22 cellular contexts compared by ENCODE assay signal in the genomic region with DNA sequence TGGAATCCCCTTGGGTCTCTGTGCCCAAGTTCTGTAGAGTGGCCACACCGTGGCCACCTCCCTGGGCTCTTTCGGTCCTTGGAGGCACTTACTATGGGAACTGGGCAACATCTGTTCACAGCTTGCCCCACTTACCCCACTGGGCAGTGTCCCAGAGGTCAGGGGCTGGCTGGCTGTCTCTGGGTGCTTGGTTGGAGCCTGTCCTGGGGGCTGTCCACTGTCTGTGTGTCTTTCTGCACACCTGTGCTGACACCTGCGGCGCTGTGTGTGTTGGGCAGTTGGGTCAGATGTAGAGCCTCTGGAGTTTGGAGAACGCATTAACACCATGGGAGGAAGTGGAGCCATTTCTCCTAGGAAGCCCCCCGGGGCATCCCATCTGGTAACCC. TPM values are rescaled to one million over a fixed set of nuclear protein-coding genes. Genes with fewer than 3 reads are reported as not detected.
A peak's percentile ranks its signal among the peaks of the same experiment; 100 is the strongest.
DNase-seq lines count a peak whose midpoint lies in the region; ATAC-seq and TF ChIP-seq lines count a peak whose summit lies in the region.
"Had no signal": no experiment of that assay in that cellular context is flagged by ENCODE, and none has a peak within 500 bp of the region (broad histone marks: within the 10 kb centered on the region; RNA-seq: fewer than 3 reads in every experiment).

No MANE protein-coding gene starts in this region.

- no peak overlapping the region for H4K12ac ChIP-seq in trophoblast cell (ENCODE audit: low read depth, low read length)

- H3K4me3 Mint-ChIP-seq in T-helper 2 cell treated with Interferon-gamma antibody and Interleukin-4, amounts not matched to agents 5 μg/mL and 100 μg/mL, for 36 hours, result peak overlapping the region; percentile 53
- H3K4me3 Mint-ChIP-seq in H9 (peak overlapping the region; percentile 45 to 75; a peak in 4 of 5 replicates), endodermal cell (peak overlapping the region; percentile 64)

- H2BK12ac ChIP-seq in H9 (ENCODE audit: insufficient read length, low read depth, low read length), result no peak overlapping the region
- peak overlapping the region; percentile 92 for H2BK12ac ChIP-seq in trophoblast cell (ENCODE audit: low read length)

- no peak overlapping the region for H3T11ph ChIP-seq in H9 (ENCODE audit: low read length)

- H3K23ac ChIP-seq in H9 (ENCODE audit: insufficient read length, low read depth, low read length) (no peak overlapping the region), trophoblast cell (ENCODE audit: low read length) (no peak overlapping the region)

- ATAC-seq in HG03139 (IDR thresholded peaks at IDR 0.05; ENCODE audit: unreplicated experiment), result no peak
- ATAC-seq: Panc1; stimulated activated memory B cell treated with anti-CD40 and anti-IgM and Interleukin-4, amounts not matched to agents 10 μg/mL and 1 μg/mL and 100 μg/mL, for 72 hours had no signal

- TF ChIP-seq CTCF in H9 (conservative IDR thresholded peaks at IDR 0.05) (no peak), endodermal cell (conservative IDR thresholded peaks at IDR 0.05) (no peak)

- no peak overlapping the region for H2BK15ac ChIP-seq in H9 (ENCODE audit: low read depth, low read length)

- H3K79me2 ChIP-seq in H9 (ENCODE audit: insufficient read depth, low read length) (no peaks in the 10 kb centered on the region), trophoblast cell (ENCODE audit: control insufficient read depth, insufficient read depth, low read length, poor library complexity) (peaks cover 15% of the 10 kb centered on the region)
- H3K79me2 ChIP-seq: hepatocyte, parathyroid adenoma had no signal

- no peak overlapping the region for H2BK120ac ChIP-seq in H9 (ENCODE audit: low read depth, low read length, poor library complexity, severe bottlenecking)
- H2BK120ac ChIP-seq in trophoblast cell (ENCODE audit: insufficient read depth, low read length, poor library complexity), result peak overlapping the region; percentile 14

- peaks cover 60% of the 10 kb centered on the region for H3K27me3 Mint-ChIP-seq in T-helper 2 cell treated with Interferon-gamma antibody and Interleukin-4, amounts not matched to agents 5 μg/mL and 100 μg/mL, for 36 hours (ENCODE audit: low read depth)
- H3K27me3 Mint-ChIP-seq in H9 (ENCODE audit: low read depth), result peaks cover 69% of the 10 kb centered on the region
- peaks cover 72% of the 10 kb centered on the region for H3K27me3 Mint-ChIP-seq in endodermal cell (ENCODE audit: insufficient read depth)

- H2AFZ ChIP-seq in H9 (ENCODE audit: low read length), result no peak overlapping the region
- H2AFZ ChIP-seq in trophoblast cell (ENCODE audit: insufficient read depth, low read length, poor library complexity), result no peak overlapping the region
- H2AFZ ChIP-seq: hepatocyte, parathyroid adenoma had no signal

- H3K27ac Mint-ChIP-seq in T-helper 2 cell treated with Interferon-gamma antibody and Interleukin-4, amounts not matched to agents 5 μg/mL and 100 μg/mL, for 36 hours, result no peak overlapping the region
- H3K27ac Mint-ChIP-seq in H9 (no peak overlapping the region), endodermal cell (no peak overlapping the region)
- H3K27ac Mint-ChIP-seq: stimulated activated memory B cell treated with anti-CD40 and anti-IgM and Interleukin-4, amounts not matched to agents 10 μg/mL and 1 μg/mL and 100 μg/mL, for 72 hours had no signal

- H3K9me3 Mint-ChIP-seq in T-helper 2 cell treated with Interferon-gamma antibody and Interleukin-4, amounts not matched to agents 5 μg/mL and 100 μg/mL, for 36 hours, result no peaks in the 10 kb centered on the region
- H3K9me3 Mint-ChIP-seq in H9 (no peaks in the 10 kb centered on the region; a peak in 2 of 5 replicates), endodermal cell (no peaks in the 10 kb centered on the region)
- H3K9me3 Mint-ChIP-seq: stimulated activated memory B cell treated with anti-CD40 and anti-IgM and Interleukin-4, amounts not matched to agents 10 μg/mL and 1 μg/mL and 100 μg/mL, for 72 hours had no signal

- H4K5ac ChIP-seq in H9 (ENCODE audit: insufficient read length, low read depth, low read length), result no peak overlapping the region

- H3K9me3 ChIP-seq in H9 (ENCODE audit: control insufficient read depth, low read depth, low read length) (no peaks in the 10 kb centered on the region), endodermal cell (ENCODE audit: control insufficient read depth, low read length) (no peaks in the 10 kb centered on the region), trophoblast cell (ENCODE audit: insufficient read depth, low read depth, low read length) (peaks cover 3% of the 10 kb centered on the region)

- no peak overlapping the region for H2BK20ac ChIP-seq in H9 (ENCODE audit: low read depth, low read length, poor library complexity, severe bottlenecking)

- H3K4me2 ChIP-seq in H9 (ENCODE audit: insufficient read depth, insufficient read length, low read length) (no peak overlapping the region), trophoblast cell (ENCODE audit: low read length) (no peak overlapping the region)

- H4K91ac ChIP-seq in H9 (ENCODE audit: insufficient read length, low read depth, low read length), result no peak overlapping the region
- peak overlapping the region; percentile 45 for H4K91ac ChIP-seq in trophoblast cell (ENCODE audit: low read depth, low read length)

- H3K56ac ChIP-seq in H9 (ENCODE audit: insufficient read length, low read depth, low read length), result no peak overlapping the region

- H3K4ac ChIP-seq in H9 (ENCODE audit: low read depth, low read length), result no peak overlapping the region
- H3K4ac ChIP-seq in trophoblast cell (ENCODE audit: low read depth, low read length), result no peak overlapping the region

- H2AK5ac ChIP-seq in H9 (ENCODE audit: insufficient read length, low read length) (no peak overlapping the region), trophoblast cell (ENCODE audit: low read length) (peak overlapping the region; percentile 71)

- H3K4me3 ChIP-seq in endodermal cell (ENCODE audit: low read length), result no peak overlapping the region
- H3K4me3 ChIP-seq in trophoblast cell (ENCODE audit: low read depth, low read length), result no peak overlapping the region
- H3K4me3 ChIP-seq: hepatocyte had no signal

- no peaks in the 10 kb centered on the region for H3K4me1 ChIP-seq in H9 (ENCODE audit: insufficient read depth, low read length)
- H3K4me1 ChIP-seq in endodermal cell (ENCODE audit: control insufficient read depth, insufficient read depth, low read length), result peaks cover 4% of the 10 kb centered on the region
- peaks cover 25 to 35% of the 10 kb centered on the region in 2 experiments for H3K4me1 ChIP-seq in trophoblast cell (ENCODE audit: control insufficient read depth in 1 of 2, insufficient read depth in 2 of 2, low read length in 2 of 2)
- H3K4me1 ChIP-seq: parathyroid adenoma had no signal

- H3K14ac ChIP-seq in H9 (ENCODE audit: insufficient read depth, low read length), result no peak overlapping the region
- H3K14ac ChIP-seq in trophoblast cell (ENCODE audit: low read length), result peak overlapping the region; percentile 25

- H3K9ac ChIP-seq in H9 (ENCODE audit: extremely low read depth, insufficient read length, low read length) (no peak overlapping the region), endodermal cell (ENCODE audit: extremely low read depth, low read length, poor library complexity, severe bottlenecking) (no peak overlapping the region), trophoblast cell (ENCODE audit: low read length) (no peak overlapping the region)
- H3K9ac ChIP-seq: parathyroid adenoma had no signal

- H3K4me1 Mint-ChIP-seq in T-helper 2 cell treated with Interferon-gamma antibody and Interleukin-4, amounts not matched to agents 5 μg/mL and 100 μg/mL, for 36 hours (ENCODE audit: low read depth), result peaks cover 1% of the 10 kb centered on the region
- peaks cover 6 to 13% of the 10 kb centered on the region in 2 experiments for H3K4me1 Mint-ChIP-seq in H9
- no peaks in the 10 kb centered on the region for H3K4me1 Mint-ChIP-seq in endodermal cell

- no CpG with 5 or more reads among the region's 6 CpGs for WGBS in H9 (ENCODE audit: extremely low coverage, insufficient read length, low lambda C conversion rate)
- 71 to 80% methylated on average over 4 to 6 of the region's 6 CpGs for WGBS in endodermal cell (ENCODE audit: insufficient coverage in 1 of 2, insufficient read length in 1 of 2), 2 experiments
- no CpG with 5 or more reads among the region's 6 CpGs for WGBS in trophoblast cell (ENCODE audit: extremely low coverage, insufficient coverage, insufficient read length)

- H3K79me1 ChIP-seq in H9 (ENCODE audit: insufficient read depth, low read depth, low read length, poor library complexity, severe bottlenecking), result no peaks in the 10 kb centered on the region
- H3K79me1 ChIP-seq in trophoblast cell (ENCODE audit: low read length), result peaks cover 19% of the 10 kb centered on the region

- H3K27me3 ChIP-seq in H9 (ENCODE audit: insufficient read depth, low read length), result peaks cover 22% of the 10 kb centered on the region; the same call in 1 of the 2 replicates
- peaks cover 58% of the 10 kb centered on the region for H3K27me3 ChIP-seq in endodermal cell (ENCODE audit: control insufficient read depth, insufficient read depth, low read length, poor library complexity, severe bottlenecking)
- no peaks in the 10 kb centered on the region for H3K27me3 ChIP-seq in trophoblast cell (ENCODE audit: insufficient read depth, low read length)
- H3K27me3 ChIP-seq: hepatocyte had no signal

- no peaks in the 10 kb centered on the region for H4K20me1 ChIP-seq in H9 (ENCODE audit: control insufficient read depth, insufficient read depth, insufficient read length)

- H3K36me3 ChIP-seq in endodermal cell (ENCODE audit: control insufficient read depth, insufficient read depth, low read length), result no peaks in the 10 kb centered on the region
- H3K36me3 ChIP-seq in trophoblast cell (ENCODE audit: control insufficient read depth in 1 of 2, insufficient read depth in 2 of 2, low read length in 2 of 2), result peaks cover 3 to 4% of the 10 kb centered on the region in 2 experiments

- H3K18ac ChIP-seq in H9 (ENCODE audit: insufficient read length, low read depth, low read length), result no peak overlapping the region
- H3K18ac ChIP-seq in trophoblast cell (ENCODE audit: low read length), result peak overlapping the region; percentile 39

- no peak overlapping the region for H4K8ac ChIP-seq in H9 (replicated peaks; ENCODE audit: insufficient read length, low read depth, low read length)
- H4K8ac ChIP-seq in trophoblast cell (ENCODE audit: low read depth, low read length), result no peak overlapping the region

- DNase-seq in T-helper 2 cell treated with Interferon-gamma antibody and Interleukin-4, amounts not matched to agents 5 μg/mL and 100 μg/mL, for 36 hours (ENCODE audit: low spot score), result no peak
- DNase-seq in T-helper 2 cell (no peak), H9 (no peak), endodermal cell (no peak), trophoblast cell (no peak), OCI-M2 (lab: John Stamatoyannopoulos, UW; ENCODE audit: unreplicated experiment) (no peak)
- no peak for DNase-seq in stimulated activated CD4-positive, alpha-beta T cell treated with anti-CD3 and anti-CD28 coated beads, Interleukin-4, amount 100 ng/mL, for 24 hours
- DNase-seq: activated naive CD4-positive, alpha-beta T cell treated with anti-CD3 and anti-CD28 coated beads, Interleukin-2, amount 50 U/mL, for 16 hours; DND-41; midbrain; NCI-H2081 had no signal

- H3K36me3 Mint-ChIP-seq in T-helper 2 cell treated with Interferon-gamma antibody and Interleukin-4, amounts not matched to agents 5 μg/mL and 100 μg/mL, for 36 hours (ENCODE audit: low read depth), result peaks cover 1% of the 10 kb centered on the region
- no peaks in the 10 kb centered on the region; a peak in 1 of 7 replicates for H3K36me3 Mint-ChIP-seq in H9 (ENCODE audit: insufficient read depth in 1 of 3, low read depth in 3 of 3)
- H3K36me3 Mint-ChIP-seq in endodermal cell (ENCODE audit: low read depth), result no peaks in the 10 kb centered on the region
- H3K36me3 Mint-ChIP-seq: stimulated activated memory B cell treated with anti-CD40 and anti-IgM and Interleukin-4, amounts not matched to agents 10 μg/mL and 1 μg/mL and 100 μg/mL, for 72 hours had no signal

- H3K27ac ChIP-seq in H9 (ENCODE audit: insufficient read length, low read depth, low read length) (no peak overlapping the region), endodermal cell (ENCODE audit: low read depth, low read length) (no peak overlapping the region), trophoblast cell (ENCODE audit: low read depth, low read length) (no peak overlapping the region)
- H3K27ac ChIP-seq: hepatocyte, parathyroid adenoma had no signal

- peaks cover 8% of the 10 kb centered on the region for H3K23me2 ChIP-seq in H9 (ENCODE audit: insufficient read length, low read depth, low read length, poor library complexity, severe bottlenecking)

- H2BK5ac ChIP-seq in H9 (ENCODE audit: insufficient read length, low read length) (no peak overlapping the region), trophoblast cell (ENCODE audit: low read depth, low read length, poor library complexity) (peak overlapping the region; percentile 8)

RNA-seq across cellular contexts. Expression of gene TMEM54, which starts 1.3 kb away (rescaled TPM):
- 17.2 and 17.7 TPM in 2 replicates for total RNA-seq in H9 (2021)
- 10 to 100 TPM in 1 of 2 donors, 1 to 10 TPM in 1; 8.6 to 12.3 TPM for total RNA-seq in endodermal cell
- 5.8 TPM for polyA plus RNA-seq in endodermal cell (2013, experiment 1 of 2)
- 5.7 TPM for polyA plus RNA-seq in endodermal cell (2013, experiment 2 of 2)
- 172 and 195 TPM in 2 replicates for polyA plus RNA-seq in trophoblast cell (2013)
- polyA plus RNA-seq: CD14-positive monocyte had no signal

RNA-seq across cellular contexts. Expression of gene HPCA, which starts 16.2 kb away (rescaled TPM):
- 1.1 and 1.2 TPM in 2 replicates for total RNA-seq in H9 (2021)
- 1 to 10 TPM in 1 of 2 donors, not detected in 1; 1.2 TPM for total RNA-seq in endodermal cell
- polyA plus RNA-seq in endodermal cell (2013, experiment 1 of 2), result 2.5 TPM
- polyA plus RNA-seq in endodermal cell (2013, experiment 2 of 2), result 1.2 TPM
- 0.83 and 1.4 TPM in 2 replicates for polyA plus RNA-seq in trophoblast cell (2013)
- total RNA-seq: A172; activated CD8-positive, alpha-beta memory T cell treated with anti-CD3 and anti-CD28 coated beads for 36 hours; bronchial epithelial cell; hepatocyte; smooth muscle cell; urinary bladder had no signal
- polyA plus RNA-seq: CD14-positive monocyte, smooth muscle cell had no signal

RNA-seq across cellular contexts. Expression of gene FNDC5, which starts 31.8 kb away (rescaled TPM):
- 4.5 and 5.9 TPM in 2 replicates for total RNA-seq in H9 (2021)
- total RNA-seq in endodermal cell, result 1 to 10 TPM; 6.0 to 7.2 TPM
- 32.9 TPM for polyA plus RNA-seq in endodermal cell (2013, experiment 1 of 2)
- 26.5 TPM for polyA plus RNA-seq in endodermal cell (2013, experiment 2 of 2)
- polyA plus RNA-seq in trophoblast cell (2013), result 1.1 and 1.3 TPM in 2 replicates
- total RNA-seq: A172; activated CD8-positive, alpha-beta memory T cell treated with anti-CD3 and anti-CD28 coated beads for 36 hours; bronchial epithelial cell; smooth muscle cell had no signal
- polyA plus RNA-seq: CD14-positive monocyte, smooth muscle cell had no signal
